29 cellular contexts compared by ENCODE assay signal in genomic region chr11:70697701-70698100, GRCh38.
"Had no signal": no experiment of that assay in that cellular context is flagged by ENCODE, and none has a peak within 500 bp of the region (broad histone marks: within the 10 kb centered on the region; RNA-seq: fewer than 3 reads in every experiment).

No MANE protein-coding gene starts in this region.

- FAIRE-seq: colon, endometrium had no signal

- H3K36me3 Mint-ChIP-seq: immature natural killer cell, memory B cell, naive B cell had no signal

- H3K4me1 Mint-ChIP-seq: immature natural killer cell, memory B cell, naive B cell had no signal

- H3K79me2 ChIP-seq: hepatocyte had no signal

- H3K4me1 ChIP-seq: esophagus squamous epithelium, gastrocnemius medialis, heart left ventricle, left lung had no signal

- H3K9me3 ChIP-seq: esophagus squamous epithelium, gastrocnemius medialis, heart left ventricle, left lung had no signal

- H3K36me3 ChIP-seq: esophagus squamous epithelium, gastrocnemius medialis, heart left ventricle, left lung had no signal

- H3K4me2 ChIP-seq: hepatocyte had no signal

- H2AFZ ChIP-seq: hepatocyte had no signal

- H3K27ac ChIP-seq: coronary artery, epithelial cell of prostate, esophagus squamous epithelium, gastrocnemius medialis, heart left ventricle, hepatocyte, left lung had no signal

- H3K4me3 Mint-ChIP-seq: effector memory CD8-positive, alpha-beta T cell; endodermal cell; immature natural killer cell; memory B cell; naive B cell had no signal

- H3K27me3 ChIP-seq: esophagus squamous epithelium, gastrocnemius medialis, hepatocyte, left lung had no signal

- ATAC-seq: effector memory CD8-positive, alpha-beta T cell; esophagus mucosa; gastrocnemius medialis; heart left ventricle; left cardiac atrium; left lung; left ventricle myocardium superior had no signal

- H3K9me3 Mint-ChIP-seq: effector memory CD8-positive, alpha-beta T cell; endodermal cell; immature natural killer cell had no signal

- DNase-seq: dermis blood vessel endothelial cell; effector CD8-positive, alpha-beta T cell; effector memory CD8-positive, alpha-beta T cell; endodermal cell; erythroblast; esophagus squamous epithelium; foreskin fibroblast; foreskin melanocyte; gastrocnemius medialis; glutamatergic neuron; heart left ventricle; hypothalamus; immature natural killer cell; islet precursor cell; left cardiac atrium; left lung; left ventricle myocardium superior; mammary epithelial cell; mesendoderm; midbrain; naive B cell had no signal

- H3K27ac Mint-ChIP-seq: effector memory CD8-positive, alpha-beta T cell; endodermal cell; immature natural killer cell; memory B cell; naive B cell had no signal

- H3K4me3 ChIP-seq: coronary artery, esophagus squamous epithelium, gastrocnemius medialis, heart left ventricle, hepatocyte, left lung, lung had no signal
